Comparison of ENCODE assay signal across 1 cellular context in the genomic region with DNA sequence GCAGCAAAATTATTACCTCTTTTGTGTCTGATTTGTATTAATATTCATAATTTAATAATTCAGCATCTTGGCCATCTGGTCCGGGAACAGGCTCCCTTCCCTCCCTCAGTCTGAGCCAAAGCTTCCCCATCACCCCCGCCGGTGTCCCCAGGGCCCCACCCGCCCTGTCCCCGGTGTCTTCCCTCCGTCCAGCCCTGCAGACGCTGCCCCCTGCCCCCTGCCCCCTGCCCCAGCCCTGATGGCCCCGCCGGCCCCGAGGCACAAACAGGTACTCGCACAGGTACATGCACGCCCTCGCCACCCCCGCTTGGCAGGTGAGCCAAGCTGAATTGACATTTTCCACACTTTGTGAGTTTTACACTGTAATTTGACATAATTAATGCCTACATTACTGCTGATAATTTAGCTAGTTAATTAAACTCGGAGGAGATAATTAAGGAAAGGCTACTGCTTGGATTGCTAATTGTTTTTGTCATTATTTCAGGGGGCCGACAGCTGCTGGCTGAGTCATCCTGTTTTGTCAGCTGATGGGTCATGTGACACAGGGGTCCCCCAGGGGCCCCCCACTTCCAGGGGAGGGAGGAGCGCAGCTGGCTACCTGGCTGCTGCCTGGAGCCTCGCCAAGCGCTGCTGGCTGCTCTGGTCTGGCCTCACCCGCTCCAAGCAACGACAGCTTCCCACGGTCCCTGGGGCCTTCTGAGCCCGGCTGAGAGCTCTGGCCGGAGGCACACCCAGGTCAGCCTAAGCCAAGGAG.
TF ChIP-seq lines count a peak whose summit lies in the region.

No MANE protein-coding gene starts in this region.

TF ChIP-seq in SK-N-SH, 30 proteins besides CTCF, POLR2A, EP300 and RAD21 (continued from another document):
- TF ChIP-seq EZH2phosphoT487 (IDR thresholded peaks at IDR 0.05; ENCODE audit: borderline replicate concordance, low read depth) = peak; percentile 75; the same call in 1 of the 2 replicates
